In the genomic region with DNA sequence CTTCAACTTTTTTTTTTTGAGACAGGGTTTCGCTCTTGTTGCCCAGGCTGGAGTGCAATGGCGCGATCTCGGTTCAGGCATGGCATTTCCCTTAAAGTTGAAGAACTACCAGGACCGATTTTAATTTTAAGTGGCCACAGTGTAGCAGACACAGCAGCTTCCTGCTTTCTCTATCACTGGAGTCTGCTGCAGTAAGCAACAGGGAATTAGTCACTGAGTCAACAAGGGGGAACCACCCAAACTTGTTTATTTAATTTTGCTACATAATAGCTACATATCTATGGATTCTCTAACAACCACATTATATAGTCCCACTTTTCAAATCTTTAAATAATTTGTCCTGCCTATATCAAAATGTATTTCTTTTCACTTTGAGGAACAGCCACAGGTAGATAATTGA, we compare ENCODE assay signal across 19 cellular contexts. TPM values are rescaled to one million over a fixed set of nuclear protein-coding genes. Genes with fewer than 3 reads are reported as not detected.
DNase-seq lines count a peak whose midpoint lies in the region; ATAC-seq, FAIRE-seq and TF ChIP-seq lines count a peak whose summit lies in the region.
"Had no signal": no experiment of that assay in that cellular context is flagged by ENCODE, and none has a peak within 500 bp of the region (broad histone marks: within the 10 kb centered on the region; RNA-seq: fewer than 3 reads in every experiment).

No MANE protein-coding gene starts in this region.

- DNase-seq in NCI-H748 (lab: John Stamatoyannopoulos, UW; ENCODE audit: unreplicated experiment): peak; percentile 8
- no peak for DNase-seq in NCI-H748 treated with DMSO at 0.1 percent for 48 hours (lab: John Stamatoyannopoulos, UW)
- DNase-seq in PC-3: peak; percentile 77
- DNase-seq in bronchial epithelial cell (ENCODE audit: low read depth): peak; percentile 61
- peak; percentile 5 for DNase-seq in stromal cell of bone marrow (ENCODE audit: low read depth)
- DNase-seq in substantia nigra (lab: John Stamatoyannopoulos, UW): no peak
- no peak for DNase-seq in HepG2 (ENCODE audit: low spot score)
- DNase-seq in activated T-cell treated with anti-CD3 and anti-CD28 coated beads, Interleukin-2, amount 50 U/mL, for 48 hours: no peak
- DNase-seq: COR-L47, NCI-H1417 treated with DMSO at 0.1 percent for 48 hours, NCI-H2029 treated with DMSO at 0.1 percent for 48 hours, NCI-H526 treated with DMSO at 0.1 percent for 48 hours, SHP77 had no signal

- in situ Hi-C loops in HepG2 (cut with HindIII; ENCODE audit: extremely low pct_ligation_motif_present, low pct_unique_long_range_greater_than_20kb): no loop called here

- H3K27me3 ChIP-seq in PC-3 (ENCODE audit: low read length): peaks cover 16% of the 10 kb centered on the region; the same call in 1 of the 2 replicates
- no peaks in the 10 kb centered on the region for H3K27me3 ChIP-seq in bronchial epithelial cell (ENCODE audit: control insufficient read depth, insufficient read depth, low read length)
- H3K27me3 ChIP-seq in HepG2 (ENCODE audit: control insufficient read depth in 1 of 2, insufficient read depth in 2 of 2, low read length in 2 of 2): no peaks in the 10 kb centered on the region

- H3K9me3 ChIP-seq in PC-3 (ENCODE audit: low read length) (no peaks in the 10 kb centered on the region), HepG2 (ENCODE audit: low read length) (no peaks in the 10 kb centered on the region)

- intact Hi-C loops in PC-3 (cut with micrococcal nuclease) (loop anchor here (1.0 to 5.0 kb wide), 2 partner anchors 24 to 135 kb away; a partner anchor contains a TSS), HepG2 (cut with micrococcal nuclease; ENCODE audit: unreplicated experiment) (no loop called here)

- H3K4me1 ChIP-seq in PC-3 (ENCODE audit: insufficient read depth, low read length) (peaks cover 14% of the 10 kb centered on the region), HepG2 (ENCODE audit: insufficient read depth, low read length) (no peaks in the 10 kb centered on the region)

- H4K20me1 ChIP-seq in PC-3 (ENCODE audit: low read length): no peaks in the 10 kb centered on the region
- no peaks in the 10 kb centered on the region for H4K20me1 ChIP-seq in HepG2 (ENCODE audit: insufficient read depth, low read length)

- TF ChIP-seq CTCF in PC-3 (conservative IDR thresholded peaks at IDR 0.05; ENCODE audit: low read depth, low read length) (no peak), bronchial epithelial cell (IDR thresholded peaks at IDR 0.05; ENCODE audit: insufficient read depth, low read length, severe bottlenecking) (no peak), HepG2 (CRISPR knock-in tag; IDR thresholded peaks at IDR 0.05) (no peak)

- H3K4me2 ChIP-seq in PC-3 (ENCODE audit: low read length): peak overlapping the region; percentile 62
- no peak overlapping the region for H3K4me2 ChIP-seq in HepG2 (ENCODE audit: low read depth, low read length)
- H3K4me2 ChIP-seq: KMS-11 had no signal

- POLR2A ChIA-PET in PC-3 (lab: Charles Lee; ENCODE audit: unreplicated experiment): interaction anchor here (0.6 kb wide), 1 partner anchor 247 kb away, joined by 4 read pairs; no protein-coding TSS in a partner anchor
- POLR2A ChIA-PET in HepG2 (lab: Yijun Ruan, JAX): no interaction called here

- ATAC-seq in PC-3 (peak; percentile 100), HepG2 (no peak)
- ATAC-seq: Panc1 had no signal

- H3K36me3 ChIP-seq in PC-3 (ENCODE audit: low read depth, low read length) (no peaks in the 10 kb centered on the region), bronchial epithelial cell (ENCODE audit: control insufficient read depth, insufficient read depth, low read length) (no peaks in the 10 kb centered on the region), HepG2 (replicated peaks in 1 of 2; ENCODE audit: control insufficient read depth in 1 of 2, insufficient read depth in 2 of 2, low read length in 2 of 2) (no peaks in the 10 kb centered on the region)

- H3K79me2 ChIP-seq in PC-3 (ENCODE audit: low read length) (no peaks in the 10 kb centered on the region), HepG2 (ENCODE audit: insufficient read depth, low read length) (no peaks in the 10 kb centered on the region)

- H3K4me3 ChIP-seq in PC-3 (ENCODE audit: low read length) (no peak overlapping the region), bronchial epithelial cell (ENCODE audit: low read depth, low read length) (no peak overlapping the region), HepG2 (replicated peaks in 1 of 3; ENCODE audit: insufficient read depth in 1 of 3, low read depth in 2 of 3, low read length in 3 of 3) (no peak overlapping the region)

- H3F3A ChIP-seq in PC-3 (ENCODE audit: low read length, unreplicated experiment): no peaks in the 10 kb centered on the region

- no peak for FAIRE-seq in bronchial epithelial cell (lab: Jason Lieb, UNC)
- no peak for FAIRE-seq in HepG2 (lab: Jason Lieb, UNC)
- FAIRE-seq: G401.6, GM12891, GM19239 had no signal

- H3K9ac ChIP-seq in PC-3 (ENCODE audit: low read length) (no peak overlapping the region), HepG2 (ENCODE audit: insufficient read depth, low read depth, low read length) (no peak overlapping the region)
- H3K9ac ChIP-seq: KMS-11 had no signal

- no peak for TF ChIP-seq POLR2A in HepG2 (IDR thresholded peaks at IDR 0.05; ENCODE audit: insufficient read depth in 1 of 2, low read depth in 2 of 2, low read length in 2 of 2)

- CTCF ChIA-PET in PC-3 (lab: Charles Lee) (interaction anchor here (0.6 kb wide), 1 partner anchor 1371 kb away, joined by 3 read pairs; no protein-coding TSS in a partner anchor), HepG2 (lab: Yijun Ruan, JAX; ENCODE audit: low intra/inter-chr PET ratio, low total read pairs) (no interaction called here)

- 69% methylated on average over 5 of the region's 5 CpGs for WGBS in HepG2 (ENCODE audit: low lambda C conversion rate)

- H3K9me2 ChIP-seq in PC-3 (replicated peaks; ENCODE audit: low read length): no peaks in the 10 kb centered on the region

- TF ChIP-seq EP300 in HepG2 (IDR thresholded peaks at IDR 0.05; ENCODE audit: low read depth in 2 of 2, low read length in 2 of 2) (no peak), HepG2 (CRISPR knock-in tag; IDR thresholded peaks at IDR 0.05; ENCODE audit: borderline replicate concordance) (no peak)

- no TSS peak for BruUV-seq in PC-3 (replicated peaks; lab: Mats Ljungman, UMichigan)
- no TSS peak for BruUV-seq in HepG2 (replicated peaks; lab: Mats Ljungman, UMichigan)

- H2AFZ ChIP-seq in PC-3 (ENCODE audit: low read length) (no peak overlapping the region), HepG2 (ENCODE audit: low read length) (no peak overlapping the region)

- TF ChIP-seq RAD21 in HepG2 (CRISPR knock-in tag; IDR thresholded peaks at IDR 0.05): no peak

- H3K27ac ChIP-seq in PC-3 (ENCODE audit: low read length) (no peak overlapping the region), substantia nigra (ENCODE audit: low read depth, low read length, poor library complexity, severe bottlenecking) (no peak overlapping the region), HepG2 (ENCODE audit: extremely low read length, insufficient read depth, low read length) (no peak overlapping the region)
- H3K27ac ChIP-seq: 22Rv1, KMS-11 had no signal

RNA-seq across cellular contexts. Expression of a gene that starts 12.5 kb away (rescaled TPM):
- total RNA-seq in PC-3 (2014; rRNA removed): not detected in 2 replicates
- 1.3 TPM in 2 replicates for total RNA-seq in bronchial epithelial cell
- total RNA-seq in HepG2 (2016; rRNA removed; fragmentation: Illumina TruSeq; extraction: Trizol): not detected in 2 replicates
- not detected in 2 replicates for total RNA-seq in HepG2 (2016; cell fraction: cytosol; rRNA removed; fragmentation: Illumina TruSeq; extraction: Trizol; ENCODE audit: low read depth)
- total RNA-seq in HepG2 (2016; cell fraction: insoluble cytoplasmic fraction; rRNA removed; fragmentation: Illumina TruSeq; extraction: Trizol): not detected in 2 replicates
- not detected in 2 replicates for total RNA-seq in HepG2 (2016; cell fraction: membrane; rRNA removed; fragmentation: Illumina TruSeq; extraction: Trizol)
- total RNA-seq in HepG2 (2016; cell fraction: nucleus; rRNA removed; fragmentation: Illumina TruSeq; extraction: Trizol): not detected in 2 replicates
- polyA plus RNA-seq in HepG2 (2011; rRNA removed): 0.60 and 1.1 TPM in 2 replicates
- polyA plus RNA-seq in HepG2 (2011; cell fraction: cytosol; rRNA removed): 0.23 TPM in 1 of 2 replicates, not detected in the other
- 0.85 and 1.1 TPM in 2 replicates for polyA plus RNA-seq in HepG2 (2011; cell fraction: nucleus; rRNA removed)
- polyA plus RNA-seq in HepG2 (2012): 0.17 and 0.28 TPM in 2 replicates
- polyA plus RNA-seq in HepG2 (2016; cell fraction: cytosol; fragmentation: Illumina TruSeq; extraction: Trizol; ENCODE audit: low read depth): not detected in 2 replicates
- not detected in 2 replicates for polyA plus RNA-seq in HepG2 (2016; cell fraction: insoluble cytoplasmic fraction; fragmentation: Illumina TruSeq; extraction: Trizol; ENCODE audit: low read depth)
- not detected in 2 replicates for polyA plus RNA-seq in HepG2 (2016; cell fraction: membrane; fragmentation: Illumina TruSeq; extraction: Trizol; ENCODE audit: low read depth)
- not detected in 2 replicates for polyA plus RNA-seq in HepG2 (2016; cell fraction: nucleus; fragmentation: Illumina TruSeq; extraction: Trizol; ENCODE audit: insufficient read depth, low read depth)
- not detected in 2 replicates for polyA minus RNA-seq in HepG2 (2011; rRNA and poly(A)+ RNA removed; ENCODE audit: low replicate concordance)
- polyA minus RNA-seq in HepG2 (2011; cell fraction: cytosol; rRNA and poly(A)+ RNA removed): not detected in 2 replicates
- 1.9 and 2.9 TPM in 2 replicates for polyA minus RNA-seq in HepG2 (2011; cell fraction: nucleus; rRNA and poly(A)+ RNA removed)

RNA-seq across cellular contexts. Expression of a gene that starts 24.7 kb away (rescaled TPM):
- total RNA-seq in PC-3 (2014; rRNA removed) (4.6 and 7.3 TPM in 2 replicates), bronchial epithelial cell (12.1 and 14.1 TPM in 2 replicates), HepG2 (2016; rRNA removed; fragmentation: Illumina TruSeq; extraction: Trizol) (9.8 and 16.2 TPM in 2 replicates)
- total RNA-seq in HepG2 (2016; cell fraction: cytosol; rRNA removed; fragmentation: Illumina TruSeq; extraction: Trizol; ENCODE audit: low read depth): 0.61 and 1.2 TPM in 2 replicates
- 12.2 and 20.6 TPM in 2 replicates for total RNA-seq in HepG2 (2016; cell fraction: insoluble cytoplasmic fraction; rRNA removed; fragmentation: Illumina TruSeq; extraction: Trizol)
- total RNA-seq in HepG2 (2016; cell fraction: membrane; rRNA removed; fragmentation: Illumina TruSeq; extraction: Trizol): 3.8 and 4.5 TPM in 2 replicates
- 12.9 and 16.3 TPM in 2 replicates for total RNA-seq in HepG2 (2016; cell fraction: nucleus; rRNA removed; fragmentation: Illumina TruSeq; extraction: Trizol)
- 3.5 and 4.3 TPM in 2 replicates for polyA plus RNA-seq in HepG2 (2011; rRNA removed)
- polyA plus RNA-seq in HepG2 (2011; cell fraction: cytosol; rRNA removed): 0.97 and 1.9 TPM in 2 replicates
- polyA plus RNA-seq in HepG2 (2011; cell fraction: nucleus; rRNA removed): 3.5 and 5.1 TPM in 2 replicates
- polyA plus RNA-seq in HepG2 (2012): 3.7 TPM in 2 replicates
- 0.66 and 1.00 TPM in 2 replicates for polyA plus RNA-seq in HepG2 (2016; cell fraction: cytosol; fragmentation: Illumina TruSeq; extraction: Trizol; ENCODE audit: low read depth)
- polyA plus RNA-seq in HepG2 (2016; cell fraction: insoluble cytoplasmic fraction; fragmentation: Illumina TruSeq; extraction: Trizol; ENCODE audit: low read depth): 9.3 and 9.9 TPM in 2 replicates
- 1.7 and 1.9 TPM in 2 replicates for polyA plus RNA-seq in HepG2 (2016; cell fraction: membrane; fragmentation: Illumina TruSeq; extraction: Trizol; ENCODE audit: low read depth)
- polyA plus RNA-seq in HepG2 (2016; cell fraction: nucleus; fragmentation: Illumina TruSeq; extraction: Trizol; ENCODE audit: insufficient read depth, low read depth): 7.8 and 8.0 TPM in 2 replicates
- 1.2 and 2.8 TPM in 2 replicates for polyA minus RNA-seq in HepG2 (2011; rRNA and poly(A)+ RNA removed; ENCODE audit: low replicate concordance)
- polyA minus RNA-seq in HepG2 (2011; cell fraction: cytosol; rRNA and poly(A)+ RNA removed): 3.2 and 3.3 TPM in 2 replicates
- polyA minus RNA-seq in HepG2 (2011; cell fraction: nucleus; rRNA and poly(A)+ RNA removed): 21.6 and 24.9 TPM in 2 replicates

RNA-seq across cellular contexts. Expression of a gene that starts 24.7 kb away (rescaled TPM):
- 0.23 and 0.95 TPM in 2 replicates for total RNA-seq in PC-3 (2014; rRNA removed)
- 0.26 and 0.53 TPM in 2 replicates for total RNA-seq in bronchial epithelial cell
- total RNA-seq in HepG2 (2016; rRNA removed; fragmentation: Illumina TruSeq; extraction: Trizol): 1.2 and 1.3 TPM in 2 replicates
- total RNA-seq in HepG2 (2016; cell fraction: cytosol; rRNA removed; fragmentation: Illumina TruSeq; extraction: Trizol; ENCODE audit: low read depth): 0.51 and 0.62 TPM in 2 replicates
- 1.1 and 2.1 TPM in 2 replicates for total RNA-seq in HepG2 (2016; cell fraction: insoluble cytoplasmic fraction; rRNA removed; fragmentation: Illumina TruSeq; extraction: Trizol)
- 0.83 and 1.1 TPM in 2 replicates for total RNA-seq in HepG2 (2016; cell fraction: membrane; rRNA removed; fragmentation: Illumina TruSeq; extraction: Trizol)
- 0.84 and 0.85 TPM in 2 replicates for total RNA-seq in HepG2 (2016; cell fraction: nucleus; rRNA removed; fragmentation: Illumina TruSeq; extraction: Trizol)
- 0.55 and 1.1 TPM in 2 replicates for polyA plus RNA-seq in HepG2 (2011; rRNA removed)
- polyA plus RNA-seq in HepG2 (2011; cell fraction: cytosol; rRNA removed): 0.31 and 0.42 TPM in 2 replicates
- 0.12 and 0.48 TPM in 2 replicates for polyA plus RNA-seq in HepG2 (2011; cell fraction: nucleus; rRNA removed)
- 0.41 and 1.0 TPM in 2 replicates for polyA plus RNA-seq in HepG2 (2012)
- 0.83 and 0.84 TPM in 2 replicates for polyA plus RNA-seq in HepG2 (2016; cell fraction: cytosol; fragmentation: Illumina TruSeq; extraction: Trizol; ENCODE audit: low read depth)
- polyA plus RNA-seq in HepG2 (2016; cell fraction: insoluble cytoplasmic fraction; fragmentation: Illumina TruSeq; extraction: Trizol; ENCODE audit: low read depth): 1.2 and 1.5 TPM in 2 replicates
- polyA plus RNA-seq in HepG2 (2016; cell fraction: membrane; fragmentation: Illumina TruSeq; extraction: Trizol; ENCODE audit: low read depth): 0.95 and 1.2 TPM in 2 replicates
- polyA plus RNA-seq in HepG2 (2016; cell fraction: nucleus; fragmentation: Illumina TruSeq; extraction: Trizol; ENCODE audit: insufficient read depth, low read depth): 0.71 and 0.95 TPM in 2 replicates
- polyA minus RNA-seq in HepG2 (2011; rRNA and poly(A)+ RNA removed; ENCODE audit: low replicate concordance): 0.47 and 3.0 TPM in 2 replicates
- polyA minus RNA-seq in HepG2 (2011; cell fraction: cytosol; rRNA and poly(A)+ RNA removed): 0.69 TPM in 1 of 2 replicates, not detected in the other
- 1.2 and 1.6 TPM in 2 replicates for polyA minus RNA-seq in HepG2 (2011; cell fraction: nucleus; rRNA and poly(A)+ RNA removed)

Comparison
In these comparisons a context has a peak if more than half of its experiments do, and no peak if none do; other contexts are left out.
1. DNase-seq: peak in NCI-H748 (single experiment), PC-3 (single experiment), bronchial epithelial cell (single experiment) and stromal cell of bone marrow (single experiment); none in NCI-H748 treated with DMSO at 0.1 percent for 48 hours (single experiment), substantia nigra (0 of 49), HepG2 (single experiment) and activated T-cell treated with anti-CD3 and anti-CD28 coated beads, Interleukin-2, amount 50 U/mL, for 48 hours (0 of 2).